9 cellular contexts compared by ENCODE assay signal in genomic region chr13:44695520-44695919, GRCh38.
"Had no signal": no experiment of that assay in that cellular context is flagged by ENCODE, and none has a peak within 500 bp of the region (broad histone marks: within the 10 kb centered on the region; RNA-seq: fewer than 3 reads in every experiment).

No MANE protein-coding gene starts in this region.

- H3K9me3 Mint-ChIP-seq: HFFc6, IgD-negative memory B cell had no signal

- H3K27ac ChIP-seq: GM23248, HL-60 had no signal

- H3K4me3 ChIP-seq: GM23248, HAP-1 had no signal

- DNase-seq: GM23248, GOT3, H7, HFFc6 had no signal

- H3K36me3 Mint-ChIP-seq: IgD-negative memory B cell had no signal

- H3K4me3 Mint-ChIP-seq: HFFc6, IgD-negative memory B cell had no signal

- H3K36me3 ChIP-seq: HAP-1 had no signal

- H3K27ac Mint-ChIP-seq: HFFc6 had no signal

- H3K4me1 ChIP-seq: HAP-1 had no signal

- ATAC-seq: HCT116, HepG2 had no signal

- H3K4me1 Mint-ChIP-seq: IgD-negative memory B cell had no signal

- H3K9me3 ChIP-seq: HAP-1 had no signal
